ENCODE assay signal across 9 cellular contexts in the genomic region with DNA sequence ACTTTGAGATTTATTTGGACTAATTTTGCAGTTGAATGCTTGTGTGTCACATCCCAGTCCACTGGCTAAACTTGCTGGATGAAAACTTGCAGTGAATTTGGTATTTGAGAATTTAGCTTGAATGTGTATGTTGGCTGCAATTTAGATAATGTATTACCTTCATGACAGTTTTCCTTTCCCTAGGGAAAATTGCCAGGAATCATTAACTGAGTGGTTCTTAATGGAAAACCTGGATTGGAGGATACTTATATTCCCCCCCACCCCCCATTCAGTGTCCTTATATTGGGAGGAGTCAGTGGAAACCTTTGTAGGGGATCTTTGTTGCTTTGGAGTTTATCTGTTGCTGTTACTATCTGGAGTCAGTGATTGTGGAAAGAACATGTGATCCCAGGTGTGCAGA.
A peak's percentile ranks its signal among the peaks of the same experiment; 100 is the strongest.
DNase-seq lines count a peak whose midpoint lies in the region; ATAC-seq and TF ChIP-seq lines count a peak whose summit lies in the region.
"Had no signal": no experiment of that assay in that cellular context is flagged by ENCODE, and none has a peak within 500 bp of the region (broad histone marks: within the 10 kb centered on the region; RNA-seq: fewer than 3 reads in every experiment).

No MANE protein-coding gene starts in this region.

- H3K36me3 ChIP-seq in fibroblast of lung (ENCODE audit: control insufficient read depth, insufficient read depth, low read length) (no peaks in the 10 kb centered on the region), smooth muscle cell (ENCODE audit: low read depth) (peaks cover under 1% of the 10 kb centered on the region)

- peaks cover 11% of the 10 kb centered on the region for H3K27me3 Mint-ChIP-seq in activated CD4-positive, alpha-beta T cell treated with anti-CD3 and anti-CD28 coated beads, Interleukin-2, amount 10 ng/mL, durations not matched to agents 24 days and 14 days
- no peaks in the 10 kb centered on the region for H3K27me3 Mint-ChIP-seq in T-cell

- H3K4me2 ChIP-seq in fibroblast of lung (ENCODE audit: extremely low read depth, insufficient read depth, low read length) = peak overlapping the region; percentile 0
- peak overlapping the region; percentile 89 for H3K4me2 ChIP-seq in smooth muscle cell

- intact Hi-C loops in activated CD4-positive, alpha-beta T cell treated with anti-CD3 and anti-CD28 coated beads, Interleukin-2, amount 10 ng/mL, durations not matched to agents 24 days and 14 days (cut with micrococcal nuclease) = no loop called here

- peaks cover 8% of the 10 kb centered on the region for H3K36me3 Mint-ChIP-seq in activated CD4-positive, alpha-beta T cell treated with anti-CD3 and anti-CD28 coated beads, Interleukin-2, amount 10 ng/mL, durations not matched to agents 24 days and 14 days (ENCODE audit: low read depth)
- peaks cover 13% of the 10 kb centered on the region for H3K36me3 Mint-ChIP-seq in T-cell

- H3K4me3 ChIP-seq in fibroblast of lung (replicated peaks in 1 of 4; ENCODE audit: control extremely low read depth in 1 of 4, insufficient read depth in 1 of 4, low read depth in 3 of 4, low read length in 4 of 4) (peak overlapping the region in 2 of 4 experiments; percentile 72 to 73), smooth muscle cell (peak overlapping the region; percentile 78)

- peaks cover 3% of the 10 kb centered on the region for H3F3A ChIP-seq in smooth muscle cell (ENCODE audit: low read depth)

- CTCF ChIA-PET in T-cell (lab: Charles Lee) = no interaction called here

- H3K79me2 ChIP-seq in fibroblast of lung (ENCODE audit: control insufficient read depth, insufficient read depth, low read length) (peaks cover 2% of the 10 kb centered on the region), smooth muscle cell (ENCODE audit: low read depth) (peaks cover 55% of the 10 kb centered on the region)

- peaks cover 25% of the 10 kb centered on the region for H3K4me1 Mint-ChIP-seq in activated CD4-positive, alpha-beta T cell treated with anti-CD3 and anti-CD28 coated beads, Interleukin-2, amount 10 ng/mL, durations not matched to agents 24 days and 14 days
- peaks cover 48 to 62% (median 56%) of the 10 kb centered on the region in 3 donors for H3K4me1 Mint-ChIP-seq in T-cell

- POLR2A ChIA-PET in T-cell (lab: Charles Lee) = no interaction called here

- H3K9me3 ChIP-seq in fibroblast of lung (ENCODE audit: control insufficient read depth, insufficient read depth, low read depth, low read length) = no peaks in the 10 kb centered on the region
- no peaks in the 10 kb centered on the region for H3K9me3 ChIP-seq in smooth muscle cell (replicated peaks; ENCODE audit: low read depth)

- TF ChIP-seq CTCF in fibroblast of lung (conservative IDR thresholded peaks at IDR 0.05 in 1 of 2, IDR thresholded peaks at IDR 0.05 in 1 of 2; ENCODE audit: low read depth in 1 of 2, low read length in 2 of 2) = no peak
- no peak for TF ChIP-seq CTCF in smooth muscle cell (IDR thresholded peaks at IDR 0.05; ENCODE audit: borderline replicate concordance, insufficient read depth, poor library complexity, severe bottlenecking)

- no peak overlapping the region for H3K9ac ChIP-seq in fibroblast of lung (ENCODE audit: insufficient read depth, low read length)
- H3K9ac ChIP-seq in smooth muscle cell (ENCODE audit: low read depth) = no peak overlapping the region

- H3K27ac ChIP-seq in fibroblast of lung (ENCODE audit: insufficient read depth, low read length) = no peak overlapping the region
- no peak overlapping the region for H3K27ac ChIP-seq in smooth muscle cell (ENCODE audit: low read depth)

- H4K20me1 ChIP-seq in fibroblast of lung (ENCODE audit: control insufficient read depth, extremely low read depth, insufficient read depth, low read length) (no peaks in the 10 kb centered on the region), smooth muscle cell (ENCODE audit: low read depth) (peaks cover 27% of the 10 kb centered on the region)

- no peaks in the 10 kb centered on the region for H3K9me3 Mint-ChIP-seq in activated CD4-positive, alpha-beta T cell treated with anti-CD3 and anti-CD28 coated beads, Interleukin-2, amount 10 ng/mL, durations not matched to agents 24 days and 14 days
- H3K9me3 Mint-ChIP-seq in T-cell = no peaks in the 10 kb centered on the region

- H3K4me1 ChIP-seq in fibroblast of lung (ENCODE audit: control insufficient read depth, extremely low read depth, insufficient read depth, low read length) (no peaks in the 10 kb centered on the region), smooth muscle cell (ENCODE audit: low read depth) (no peaks in the 10 kb centered on the region)

- DNase-seq in activated CD4-positive, alpha-beta T cell treated with anti-CD3 and anti-CD28 coated beads, Interleukin-2, amount 10 ng/mL, durations not matched to agents 24 days and 14 days = no peak
- DNase-seq in activated CD4-positive, alpha-beta T cell treated with anti-CD3 and anti-CD28 coated beads for 48 hours = no peak
- no peak for DNase-seq in T-cell
- DNase-seq in fibroblast of lung (ENCODE audit: low read depth in 2 of 2) = no peak
- no peak for DNase-seq in smooth muscle cell (lab: John Stamatoyannopoulos, UW; ENCODE audit: unreplicated experiment)
- DNase-seq in NCI-H187 treated with DMSO at 0.1 percent for 48 hours (lab: John Stamatoyannopoulos, UW) = no peak
- DNase-seq in stimulated activated CD4-positive, alpha-beta T cell treated with anti-CD3 and anti-CD28 coated beads, Interleukin-2, amount 100 ng/mL, for 24 hours = no peak
- DNase-seq: stimulated activated CD4-positive, alpha-beta T cell treated with anti-CD3 and anti-CD28 coated beads, Interleukin-1b, Interleukin-23, amount 100 ng/mL, for 48 hours had no signal

- no peak overlapping the region for H3K27ac Mint-ChIP-seq in activated CD4-positive, alpha-beta T cell treated with anti-CD3 and anti-CD28 coated beads, Interleukin-2, amount 10 ng/mL, durations not matched to agents 24 days and 14 days
- peak overlapping the region; percentile 84 to 91 for H3K27ac Mint-ChIP-seq in T-cell

- H3K27me3 ChIP-seq in fibroblast of lung (ENCODE audit: control insufficient read depth, insufficient read depth, low read length) = no peaks in the 10 kb centered on the region
- H3K27me3 ChIP-seq in smooth muscle cell (ENCODE audit: low read depth) = no peaks in the 10 kb centered on the region

- no peak overlapping the region for H2AFZ ChIP-seq in fibroblast of lung (ENCODE audit: low read length)
- no peak overlapping the region for H2AFZ ChIP-seq in smooth muscle cell (ENCODE audit: low read depth)

- peak overlapping the region; percentile 93 for H3K4me3 Mint-ChIP-seq in activated CD4-positive, alpha-beta T cell treated with anti-CD3 and anti-CD28 coated beads, Interleukin-2, amount 10 ng/mL, durations not matched to agents 24 days and 14 days
- peak overlapping the region; percentile 91 to 96 (median 95) for H3K4me3 Mint-ChIP-seq in T-cell

- ATAC-seq in T-cell (replicated peaks in 1 of 4) (no peak), HG02588 (IDR thresholded peaks at IDR 0.05; ENCODE audit: unreplicated experiment) (no peak)
